In genomic region chr14:50577983-50578382, GRCh38 we compare ENCODE assay signal across 23 cellular contexts.
"Had no signal": no experiment of that assay in that cellular context is flagged by ENCODE, and none has a peak within 500 bp of the region (broad histone marks: within the 10 kb centered on the region; RNA-seq: fewer than 3 reads in every experiment).

No MANE protein-coding gene starts in this region.

- H3K27ac Mint-ChIP-seq: T-cell had no signal

- H3K4me2 ChIP-seq: SK-N-SH had no signal

- ATAC-seq: Panc1, PC-3, T-cell had no signal

- H3K27ac ChIP-seq: RWPE1 had no signal

- H3K9me3 ChIP-seq: MG63 had no signal

- H3K4me3 ChIP-seq: MG63 had no signal

- H3K27me3 Mint-ChIP-seq: T-cell had no signal

- H3K9me3 Mint-ChIP-seq: T-cell had no signal

- H3K4me1 Mint-ChIP-seq: T-cell had no signal

- H3K36me3 Mint-ChIP-seq: T-cell had no signal

- H3K9ac ChIP-seq: SK-N-SH had no signal

- H3K4me3 Mint-ChIP-seq: T-cell had no signal

- DNase-seq: Karpas-422; KG1; MG63; NCI-H1092 treated with DMSO at 0.1 percent for 48 hours; NCI-H1436; NCI-H187; NCI-H2029; NCI-H2081 treated with DMSO at 0.1 percent for 48 hours; NCI-H2171; NCI-H226; NCI-H446; NCI-H510A; NCI-H524 treated with DMSO at 0.1 percent for 48 hours; NCI-H69; NCI-H774; NK-92 treated with Interleukin-12 subunit alpha and Interleukin-12 subunit beta, amount 100 ng/mL, for 24 hours; PC-3; SHP77; SK-N-SH; SW 1271; T-cell had no signal

- H3K36me3 ChIP-seq: MG63 had no signal
